In the genomic region with DNA sequence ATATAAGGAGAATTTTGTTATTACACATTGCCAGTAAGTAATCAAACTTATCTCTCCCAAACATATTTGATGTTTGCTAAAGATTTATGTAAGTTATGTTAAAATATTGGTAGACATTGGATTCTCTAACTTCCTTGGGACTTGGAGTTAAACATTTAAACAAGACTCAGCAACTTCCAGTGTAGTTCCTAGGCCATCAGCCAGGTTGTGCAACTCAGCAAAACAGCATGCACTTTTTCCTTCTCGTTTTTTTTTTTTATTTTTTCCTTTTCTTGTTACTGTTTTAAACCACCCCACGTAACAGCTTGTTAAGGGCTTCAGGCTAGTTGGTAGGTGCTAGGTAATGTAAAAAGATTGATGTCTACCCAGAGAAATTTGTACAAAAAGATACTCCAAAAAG, we compare ENCODE assay signal across 14 cellular contexts.
DNase-seq lines count a peak whose midpoint lies in the region; ATAC-seq and TF ChIP-seq lines count a peak whose summit lies in the region.
"Had no signal": no experiment of that assay in that cellular context is flagged by ENCODE, and none has a peak within 500 bp of the region (broad histone marks: within the 10 kb centered on the region; RNA-seq: fewer than 3 reads in every experiment).

No MANE protein-coding gene starts in this region.

- H3F3A ChIP-seq in GM23338 (replicated peaks; ENCODE audit: low read depth), result no peaks in the 10 kb centered on the region

- no peaks in the 10 kb centered on the region for H4K20me1 ChIP-seq in GM23338 (replicated peaks; ENCODE audit: insufficient read depth)

- H3K27ac ChIP-seq in GM23338 (ENCODE audit: low read depth), result no peak overlapping the region
- H3K27ac ChIP-seq in ascending aorta, result peak overlapping the region; percentile 5 to 21
- H3K27ac ChIP-seq in sigmoid colon, result peak overlapping the region; percentile 3 to 42 (median 4)

- no peaks in the 10 kb centered on the region for H3K9me3 Mint-ChIP-seq in GM23338
- H3K9me3 Mint-ChIP-seq: activated T-cell treated with anti-CD3 and anti-CD28 coated beads, Interleukin-2, amount 50 U/mL, for 72 hours; CD8-positive, alpha-beta T cell had no signal

- H3K36me3 ChIP-seq in GM23338 (ENCODE audit: insufficient read depth) (no peaks in the 10 kb centered on the region), ascending aorta (no peaks in the 10 kb centered on the region), sigmoid colon (no peaks in the 10 kb centered on the region)

- no peak overlapping the region for H3K4me2 ChIP-seq in GM23338

- 31 to 34% methylated on average over 2 of the region's 2 CpGs for WGBS in sigmoid colon, 2 donors

- no peak for TF ChIP-seq EP300 in sigmoid colon (IDR thresholded peaks at IDR 0.05)

- H3K9me3 ChIP-seq in ascending aorta (no peaks in the 10 kb centered on the region), sigmoid colon (no peaks in the 10 kb centered on the region)
- H3K9me3 ChIP-seq: mucosa of descending colon had no signal

- no peak overlapping the region for H3K27ac Mint-ChIP-seq in GM23338
- H3K27ac Mint-ChIP-seq: activated T-cell treated with anti-CD3 and anti-CD28 coated beads, Interleukin-2, amount 50 U/mL, for 72 hours; CD8-positive, alpha-beta T cell had no signal

- TF ChIP-seq POLR2A in sigmoid colon (IDR thresholded peaks at IDR 0.05), result no peak

- H3K27me3 ChIP-seq in GM23338 (ENCODE audit: insufficient read depth) (no peaks in the 10 kb centered on the region), ascending aorta (no peaks in the 10 kb centered on the region), sigmoid colon (no peaks in the 10 kb centered on the region)

- ATAC-seq in GM23338, result no peak
- ATAC-seq in GM21576 (IDR thresholded peaks at IDR 0.05; ENCODE audit: unreplicated experiment), result no peak
- no peak for ATAC-seq in HG02973 (IDR thresholded peaks at IDR 0.05; ENCODE audit: unreplicated experiment)
- ATAC-seq in stimulated activated naive CD8-positive, alpha-beta T cell treated with anti-CD3 and anti-CD28 coated beads, Interleukin-15, Interleukin-2, amounts not matched to agents 100 U/mL and 50 U/mL, for 24 hours, result no peak
- ATAC-seq: activated T-cell treated with anti-CD3 and anti-CD28 coated beads, Interleukin-2, amount 50 U/mL, for 72 hours; CD8-positive, alpha-beta T cell; mucosa of descending colon had no signal

- H3K36me3 Mint-ChIP-seq in GM23338 (ENCODE audit: low read depth), result no peaks in the 10 kb centered on the region
- H3K36me3 Mint-ChIP-seq: CD8-positive, alpha-beta T cell had no signal

- H3K4me1 ChIP-seq in GM23338 (ENCODE audit: insufficient read depth) (no peaks in the 10 kb centered on the region), ascending aorta (peaks cover 0 to 26% of the 10 kb centered on the region in 2 donors), sigmoid colon (peaks cover 0 to 35% (median 26%) of the 10 kb centered on the region in 4 donors)

- no peak overlapping the region for H3K4me3 Mint-ChIP-seq in GM23338
- H3K4me3 Mint-ChIP-seq: activated T-cell treated with anti-CD3 and anti-CD28 coated beads, Interleukin-2, amount 50 U/mL, for 72 hours; CD8-positive, alpha-beta T cell had no signal

- intact Hi-C loops in ascending aorta (cut with DNase I), result loop anchor here (10.0 kb wide), 1 partner anchor 377 kb away; no protein-coding TSS in a partner anchor
- intact Hi-C loops in sigmoid colon (cut with DNase I), result no loop called here

- H2AFZ ChIP-seq in GM23338, result peak overlapping the region; percentile 6; the same call in 1 of the 2 replicates

- no peaks in the 10 kb centered on the region for H3K27me3 Mint-ChIP-seq in GM23338 (ENCODE audit: insufficient read depth, low read depth, poor library complexity)

- no peaks in the 10 kb centered on the region for H3K9me2 ChIP-seq in GM23338 (ENCODE audit: insufficient read depth)

- no peaks in the 10 kb centered on the region for H3K79me2 ChIP-seq in GM23338 (replicated peaks; ENCODE audit: insufficient read depth)

- TF ChIP-seq CTCF in GM23338 (conservative IDR thresholded peaks at IDR 0.05; ENCODE audit: low read depth in 2 of 2), result peak in 1 of 2 experiments; percentile 19; a peak in 2 of 4 replicates
- TF ChIP-seq CTCF in ascending aorta (IDR thresholded peaks at IDR 0.05), result peak in 2 of 3 experiments; percentile 15 to 45
- peak; percentile 39 for TF ChIP-seq CTCF in fibroblast of villous mesenchyme (IDR thresholded peaks at IDR 0.05; ENCODE audit: insufficient read depth, low read depth, low read length)
- peak in 2 of 4 experiments; percentile 32 to 38 for TF ChIP-seq CTCF in sigmoid colon (IDR thresholded peaks at IDR 0.05)

- no peak overlapping the region for H3K4me3 ChIP-seq in GM23338
- no peak overlapping the region for H3K4me3 ChIP-seq in ascending aorta
- H3K4me3 ChIP-seq in fibroblast of villous mesenchyme (ENCODE audit: low read depth, low read length), result no peak overlapping the region
- no peak overlapping the region for H3K4me3 ChIP-seq in sigmoid colon
- H3K4me3 ChIP-seq: mucosa of descending colon had no signal

- peak; percentile 28 for DNase-seq in GM23338 (ENCODE audit: low spot score)
- peak in 1 of 2 donors; percentile 75 for DNase-seq in ascending aorta (ENCODE audit: low spot score in 2 of 2)
- peak; percentile 48 for DNase-seq in fibroblast of villous mesenchyme (ENCODE audit: low read depth)
- DNase-seq in sigmoid colon, result peak; percentile 76
- DNase-seq in stimulated activated naive CD8-positive, alpha-beta T cell treated with anti-CD3 and anti-CD28 coated beads, Interleukin-15, Interleukin-2, amounts not matched to agents 100 U/mL and 50 U/mL, for 24 hours, result no peak
- no peak for DNase-seq in NK-92 (lab: John Stamatoyannopoulos, UW; ENCODE audit: unreplicated experiment)
- DNase-seq: activated CD4-positive, alpha-beta T cell treated with anti-CD3 and anti-CD28 coated beads for 1 hour; activated T-cell treated with anti-CD3 and anti-CD28 coated beads, Interleukin-2, amount 50 U/mL, for 72 hours; CD8-positive, alpha-beta T cell; GDM1; NCI-H446 had no signal

- H3K4me1 Mint-ChIP-seq in GM23338, result peaks cover 4% of the 10 kb centered on the region; the same call in 1 of the 3 replicates

TF ChIP-seq in GM23338, 12 proteins besides CTCF, POLR2A, EP300 and RAD21:
- TF ChIP-seq EZH2phosphoT487 (IDR thresholded peaks at IDR 0.05; ENCODE audit: unreplicated experiment) (no peak), EZH2 (IDR thresholded peaks at IDR 0.05; ENCODE audit: low read depth, unreplicated experiment) (no peak), NANOG (IDR thresholded peaks at IDR 0.05; ENCODE audit: borderline replicate concordance) (no peak)
TF ChIP-seq in GM23338: peak in this region for 0.

Comparison
In these comparisons a context has a peak if more than half of its experiments do, and no peak if none do; other contexts are left out.
1. DNase-seq: peak in GM23338 (single experiment), fibroblast of villous mesenchyme (single experiment) and sigmoid colon (single experiment); none in stimulated activated naive CD8-positive, alpha-beta T cell treated with anti-CD3 and anti-CD28 coated beads, Interleukin-15, Interleukin-2, amounts not matched to agents 100 U/mL and 50 U/mL, for 24 hours (single experiment) and NK-92 (single experiment).